17 cellular contexts compared by ENCODE assay signal in the genomic region with DNA sequence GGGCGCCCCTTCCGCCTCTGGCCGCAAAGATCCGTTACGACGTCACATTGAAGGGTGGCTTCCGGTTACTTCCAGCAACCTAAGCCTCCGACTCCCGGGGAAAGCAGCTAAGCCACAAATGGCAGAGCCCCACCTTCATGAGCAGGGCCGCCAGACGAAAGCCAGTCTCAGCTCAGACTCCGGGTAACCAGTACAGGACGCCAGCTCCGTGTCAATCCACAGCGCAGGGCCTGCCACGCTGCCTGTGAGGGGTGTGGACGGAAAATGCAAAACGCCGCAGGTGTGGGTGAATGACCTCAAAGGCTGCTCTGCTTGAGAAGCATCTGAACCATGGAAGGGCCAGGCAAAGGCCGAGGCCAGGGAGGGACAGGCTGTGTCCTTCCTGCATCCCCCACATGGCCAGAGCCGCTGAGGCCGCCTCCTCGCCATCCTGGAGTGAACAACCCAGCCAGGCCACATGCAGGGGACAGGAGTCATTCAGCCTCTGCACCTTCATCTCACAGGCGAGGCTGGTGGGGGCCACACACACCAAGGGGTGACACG. TPM values are rescaled to one million over a fixed set of nuclear protein-coding genes. Genes with fewer than 3 reads are reported as not detected.
DNase-seq lines count a peak whose midpoint lies in the region; ATAC-seq and TF ChIP-seq lines count a peak whose summit lies in the region.
"Had no signal": no experiment of that assay in that cellular context is flagged by ENCODE, and none has a peak within 500 bp of the region (broad histone marks: within the 10 kb centered on the region; RNA-seq: fewer than 3 reads in every experiment).

No MANE protein-coding gene starts in this region.

- no peaks in the 10 kb centered on the region for H3K27me3 ChIP-seq in tibial nerve
- H3K27me3 ChIP-seq: BLaER1 treated with 17β-estradiol and CSF1 and Interleukin-3, amounts not matched to agents 10 nM and 100 nM had no signal

- DNase-seq in activated naive CD8-positive, alpha-beta T cell treated with anti-CD3 and anti-CD28 coated beads, Interleukin-2, amount 10 ng/mL, durations not matched to agents 7 days and 5 days, result no peak
- DNase-seq in activated naive CD8-positive, alpha-beta T cell treated with anti-CD3 and anti-CD28 coated beads for 36 hours, result no peak
- DNase-seq in islet precursor cell (peak; percentile 54), sciatic nerve (ENCODE audit: low spot score) (peak; percentile 38), tibial nerve (ENCODE audit: low spot score in 2 of 2) (no peak), DMS79 treated with DMSO at 0.1 percent for 48 hours (lab: John Stamatoyannopoulos, UW) (no peak)
- DNase-seq: CD8-positive, alpha-beta memory T cell; DMS79; GM23248; MV-4-11; NCI-H187 treated with DMSO at 0.1 percent for 48 hours; NCI-H2171; NCI-H446; NK-92 treated with Interleukin-12 subunit alpha and Interleukin-12 subunit beta, amount 100 ng/mL, for 24 hours; OCI-M1 had no signal

- intact Hi-C loops in sciatic nerve (cut with DNase I), result no loop called here

- ATAC-seq in activated naive CD8-positive, alpha-beta T cell treated with anti-CD3 and anti-CD28 coated beads, Interleukin-2, amount 10 ng/mL, durations not matched to agents 7 days and 5 days (ENCODE audit: low read depth), result peak; percentile 30
- ATAC-seq in sciatic nerve (no peak), HG03469 (IDR thresholded peaks at IDR 0.05; ENCODE audit: unreplicated experiment) (no peak)

- no peak for TF ChIP-seq EP300 in tibial nerve (IDR thresholded peaks at IDR 0.05)

- 73 to 76% methylated on average over 21 to 25 of the region's 25 CpGs for WGBS in tibial nerve, 2 donors

- no peak for TF ChIP-seq CTCF in tibial nerve (IDR thresholded peaks at IDR 0.05)

- no peak for TF ChIP-seq POLR2A in tibial nerve (IDR thresholded peaks at IDR 0.05)

- H3K9me3 ChIP-seq in tibial nerve, result no peaks in the 10 kb centered on the region
- H3K9me3 ChIP-seq: BLaER1 treated with 17β-estradiol and CSF1 and Interleukin-3, amounts not matched to agents 10 nM and 100 nM had no signal

- H3K36me3 Mint-ChIP-seq in activated naive CD8-positive, alpha-beta T cell treated with anti-CD3 and anti-CD28 coated beads, Interleukin-2, amount 10 ng/mL, durations not matched to agents 7 days and 5 days, result no peaks in the 10 kb centered on the region
- no peaks in the 10 kb centered on the region for H3K36me3 Mint-ChIP-seq in activated naive CD8-positive, alpha-beta T cell treated with anti-CD3 and anti-CD28 coated beads for 36 hours
- H3K36me3 Mint-ChIP-seq: CD8-positive, alpha-beta memory T cell had no signal

- no peak overlapping the region for H3K27ac ChIP-seq in tibial nerve
- H3K27ac ChIP-seq: BLaER1 treated with 17β-estradiol and CSF1 and Interleukin-3, amounts not matched to agents 10 nM and 100 nM; GM23248 had no signal

- H3K27me3 Mint-ChIP-seq in activated naive CD8-positive, alpha-beta T cell treated with anti-CD3 and anti-CD28 coated beads, Interleukin-2, amount 10 ng/mL, durations not matched to agents 7 days and 5 days, result no peaks in the 10 kb centered on the region
- H3K27me3 Mint-ChIP-seq in activated naive CD8-positive, alpha-beta T cell treated with anti-CD3 and anti-CD28 coated beads for 36 hours, result no peaks in the 10 kb centered on the region

- H3K4me3 Mint-ChIP-seq in activated naive CD8-positive, alpha-beta T cell treated with anti-CD3 and anti-CD28 coated beads, Interleukin-2, amount 10 ng/mL, durations not matched to agents 7 days and 5 days, result no peak overlapping the region
- no peak overlapping the region for H3K4me3 Mint-ChIP-seq in activated naive CD8-positive, alpha-beta T cell treated with anti-CD3 and anti-CD28 coated beads for 36 hours
- H3K4me3 Mint-ChIP-seq: CD8-positive, alpha-beta memory T cell had no signal

- H3K4me3 ChIP-seq in tibial nerve, result no peak overlapping the region
- H3K4me3 ChIP-seq: BLaER1 treated with 17β-estradiol and CSF1 and Interleukin-3, amounts not matched to agents 10 nM and 100 nM; GM23248 had no signal

- no peak overlapping the region for H3K27ac Mint-ChIP-seq in activated naive CD8-positive, alpha-beta T cell treated with anti-CD3 and anti-CD28 coated beads, Interleukin-2, amount 10 ng/mL, durations not matched to agents 7 days and 5 days
- H3K27ac Mint-ChIP-seq in activated naive CD8-positive, alpha-beta T cell treated with anti-CD3 and anti-CD28 coated beads for 36 hours, result no peak overlapping the region

- POLR2A ChIA-PET in activated naive CD8-positive, alpha-beta T cell treated with anti-CD3 and anti-CD28 coated beads, Interleukin-2, amount 10 ng/mL, durations not matched to agents 7 days and 5 days (lab: Charles Lee), result no interaction called here

- H3K4me1 Mint-ChIP-seq in activated naive CD8-positive, alpha-beta T cell treated with anti-CD3 and anti-CD28 coated beads, Interleukin-2, amount 10 ng/mL, durations not matched to agents 7 days and 5 days, result no peaks in the 10 kb centered on the region
- H3K4me1 Mint-ChIP-seq in activated naive CD8-positive, alpha-beta T cell treated with anti-CD3 and anti-CD28 coated beads for 36 hours, result no peaks in the 10 kb centered on the region
- H3K4me1 Mint-ChIP-seq: CD8-positive, alpha-beta memory T cell had no signal

- no peaks in the 10 kb centered on the region for H3K36me3 ChIP-seq in tibial nerve
- H3K36me3 ChIP-seq: BLaER1 treated with 17β-estradiol and CSF1 and Interleukin-3, amounts not matched to agents 10 nM and 100 nM had no signal

- no peaks in the 10 kb centered on the region for H3K9me3 Mint-ChIP-seq in activated naive CD8-positive, alpha-beta T cell treated with anti-CD3 and anti-CD28 coated beads, Interleukin-2, amount 10 ng/mL, durations not matched to agents 7 days and 5 days
- peaks cover 4% of the 10 kb centered on the region for H3K9me3 Mint-ChIP-seq in activated naive CD8-positive, alpha-beta T cell treated with anti-CD3 and anti-CD28 coated beads for 36 hours

- H3K4me1 ChIP-seq in tibial nerve, result no peaks in the 10 kb centered on the region

RNA-seq across cellular contexts. Expression of gene PPP2R2D, which starts 53.5 kb away (rescaled TPM):
- 10 to 100 TPM; 39.9 to 45.6 TPM for total RNA-seq in activated naive CD8-positive, alpha-beta T cell treated with anti-CD3 and anti-CD28 coated beads, Interleukin-2, amount 10 ng/mL, durations not matched to agents 7 days and 5 days
- 10 to 100 TPM; 24.4 to 25.7 TPM for total RNA-seq in activated naive CD8-positive, alpha-beta T cell treated with anti-CD3 and anti-CD28 coated beads for 36 hours
- total RNA-seq in sciatic nerve (30.1 TPM), tibial nerve (10 to 100 TPM; 22.9 to 35.1 (median 28.9) TPM)

Comparison
In these comparisons a context has a peak if more than half of its experiments do, and no peak if none do; other contexts are left out.
1. DNase-seq: peak in islet precursor cell (single experiment) and sciatic nerve (single experiment); none in activated naive CD8-positive, alpha-beta T cell treated with anti-CD3 and anti-CD28 coated beads, Interleukin-2, amount 10 ng/mL, durations not matched to agents 7 days and 5 days (single experiment), activated naive CD8-positive, alpha-beta T cell treated with anti-CD3 and anti-CD28 coated beads for 36 hours (single experiment), tibial nerve (0 of 2) and DMS79 treated with DMSO at 0.1 percent for 48 hours (single experiment).